ENCODE assay signal across 8 cellular contexts in genomic region chr16:87390641-87391323, GRCh38. TPM values are rescaled to one million over a fixed set of nuclear protein-coding genes. Genes with fewer than 3 reads are reported as not detected.
DNase-seq lines count a peak whose midpoint lies in the region; ATAC-seq and FAIRE-seq lines count a peak whose summit lies in the region.

No MANE protein-coding gene starts in this region.

- WGBS in small intestine, 3 donors = 95 to 96% (median 95%) methylated on average over 24 of the region's 24 CpGs

- H3K9ac ChIP-seq in iPS-20b (ENCODE audit: low read depth, low read length) = peak overlapping the region; percentile 70; the same call in 1 of the 2 replicates

- H3K4me1 ChIP-seq in HAP-1 = peaks cover 50% of the 10 kb centered on the region
- H3K4me1 ChIP-seq in iPS-20b (ENCODE audit: insufficient read depth, low read length) = peaks cover 5% of the 10 kb centered on the region
- peaks cover 3 to 21% of the 10 kb centered on the region in 2 donors for H3K4me1 ChIP-seq in small intestine (ENCODE audit: control insufficient read depth in 2 of 2, insufficient read depth in 1 of 2, low read depth in 1 of 2, low read length in 1 of 2)

- in situ Hi-C loops in HAP-1 (cut with MboI; ENCODE audit: low sequenced_read_pairs) = loop anchor here (25.0 kb wide), 1 partner anchor 472 kb away; the partner anchor contains the start of gene SLC7A5

- H3K36me3 ChIP-seq in HAP-1 (replicated peaks) (no peaks in the 10 kb centered on the region), iPS-20b (ENCODE audit: insufficient read depth, low read depth, low read length) (peaks cover 5% of the 10 kb centered on the region; the same call in 1 of the 2 replicates), small intestine (ENCODE audit: control insufficient read depth in 2 of 2, insufficient read depth in 2 of 2, low read length in 2 of 2) (no peaks in the 10 kb centered on the region)

- DNase-seq in HAP-1 (ENCODE audit: low spot score in 2 of 2) (peak; percentile 64 to 66), small intestine (no peak), NCI-H2107 treated with DMSO at 0.1 percent for 48 hours (lab: John Stamatoyannopoulos, UW; ENCODE audit: unreplicated experiment) (no peak), GDM1 (lab: John Stamatoyannopoulos, UW) (no peak)
- DNase-seq in activated CD4-positive, alpha-beta memory T cell treated with anti-CD3 and anti-CD28 coated beads, Interleukin-2, amount 10 ng/mL, durations not matched to agents 7 days and 5 days = no peak

- ATAC-seq in GM21423 (IDR thresholded peaks at IDR 0.05; ENCODE audit: unreplicated experiment) (no peak), GM18907 (IDR thresholded peaks at IDR 0.05; ENCODE audit: unreplicated experiment) (no peak)

- H3K36me3 Mint-ChIP-seq in activated CD4-positive, alpha-beta memory T cell treated with anti-CD3 and anti-CD28 coated beads, Interleukin-2, amount 10 ng/mL, durations not matched to agents 7 days and 5 days (ENCODE audit: low read depth) = peaks cover 22% of the 10 kb centered on the region

- H3K9me3 ChIP-seq in HAP-1 = no peaks in the 10 kb centered on the region
- no peaks in the 10 kb centered on the region for H3K9me3 ChIP-seq in iPS-20b (ENCODE audit: insufficient read depth, low read depth, low read length)
- no peaks in the 10 kb centered on the region for H3K9me3 ChIP-seq in small intestine (ENCODE audit: control insufficient read depth, low read depth)

- H3K4me1 Mint-ChIP-seq in activated CD4-positive, alpha-beta memory T cell treated with anti-CD3 and anti-CD28 coated beads, Interleukin-2, amount 10 ng/mL, durations not matched to agents 7 days and 5 days = peaks cover 67% of the 10 kb centered on the region

- no peak for FAIRE-seq in small intestine (lab: Jason Lieb, UNC)

- H3K27me3 Mint-ChIP-seq in activated CD4-positive, alpha-beta memory T cell treated with anti-CD3 and anti-CD28 coated beads, Interleukin-2, amount 10 ng/mL, durations not matched to agents 7 days and 5 days = no peaks in the 10 kb centered on the region

- peak overlapping the region; percentile 82 for H3K4me3 Mint-ChIP-seq in activated CD4-positive, alpha-beta memory T cell treated with anti-CD3 and anti-CD28 coated beads, Interleukin-2, amount 10 ng/mL, durations not matched to agents 7 days and 5 days

- CTCF ChIA-PET in activated CD4-positive, alpha-beta memory T cell treated with anti-CD3 and anti-CD28 coated beads, Interleukin-2, amount 10 ng/mL, durations not matched to agents 7 days and 5 days (lab: Charles Lee) = interaction anchor here (1.0 kb wide), 1 partner anchor 72 kb away, joined by 3 read pairs; no protein-coding TSS in a partner anchor

- H3K27ac Mint-ChIP-seq in activated CD4-positive, alpha-beta memory T cell treated with anti-CD3 and anti-CD28 coated beads, Interleukin-2, amount 10 ng/mL, durations not matched to agents 7 days and 5 days = peak overlapping the region; percentile 90

- POLR2A ChIA-PET in activated CD4-positive, alpha-beta memory T cell treated with anti-CD3 and anti-CD28 coated beads, Interleukin-2, amount 10 ng/mL, durations not matched to agents 7 days and 5 days (lab: Charles Lee) = interaction anchor here (1.4 kb wide), 1 partner anchor 74 kb away, joined by 3 read pairs; the partner anchor contains the start of gene C16orf95

- no peaks in the 10 kb centered on the region for H3K9me3 Mint-ChIP-seq in activated CD4-positive, alpha-beta memory T cell treated with anti-CD3 and anti-CD28 coated beads, Interleukin-2, amount 10 ng/mL, durations not matched to agents 7 days and 5 days

- peak overlapping the region; percentile 43; the same call in 1 of the 2 replicates for H3K4me3 ChIP-seq in HAP-1
- H3K4me3 ChIP-seq in iPS-20b (ENCODE audit: low read length) = peak overlapping the region; percentile 80; the same call in 1 of the 2 replicates
- H3K4me3 ChIP-seq in small intestine (ENCODE audit: low read depth in 1 of 2, low read length in 2 of 2) = no peak overlapping the region

- H3K27me3 ChIP-seq in HAP-1 (ENCODE audit: low read depth) (no peaks in the 10 kb centered on the region), iPS-20b (ENCODE audit: insufficient read depth, low read length) (peaks cover 7% of the 10 kb centered on the region; the same call in 1 of the 2 replicates), small intestine (ENCODE audit: control insufficient read depth in 2 of 2, insufficient read depth in 2 of 2, low read length in 2 of 2) (no peaks in the 10 kb centered on the region)

- H3K27ac ChIP-seq in iPS-20b (ENCODE audit: low read length) (no peak overlapping the region), small intestine (ENCODE audit: low read depth in 1 of 2, low read length in 1 of 2) (peak overlapping the region; percentile 89 to 99)

RNA-seq across cellular contexts. Expression of gene MAP1LC3B, which starts 1.4 kb away (rescaled TPM):
- total RNA-seq in activated CD4-positive, alpha-beta memory T cell treated with anti-CD3 and anti-CD28 coated beads, Interleukin-2, amount 10 ng/mL, durations not matched to agents 7 days and 5 days = 10 to 100 TPM; 77.1 to 78.2 TPM
- 10 to 100 TPM; 35.1 to 61.1 (median 55.0) TPM for polyA plus RNA-seq in small intestine

RNA-seq across cellular contexts. Expression of gene FBXO31, which starts 7.2 kb away (rescaled TPM):
- total RNA-seq in activated CD4-positive, alpha-beta memory T cell treated with anti-CD3 and anti-CD28 coated beads, Interleukin-2, amount 10 ng/mL, durations not matched to agents 7 days and 5 days = 10 to 100 TPM; 28.8 to 29.0 TPM
- polyA plus RNA-seq in small intestine = 10 to 100 TPM; 25.1 to 38.7 (median 33.7) TPM

Comparison
In these comparisons a context has a peak if more than half of its experiments do, and no peak if none do; other contexts are left out.
1. DNase-seq: peak in HAP-1 (2 of 2); none in activated CD4-positive, alpha-beta memory T cell treated with anti-CD3 and anti-CD28 coated beads, Interleukin-2, amount 10 ng/mL, durations not matched to agents 7 days and 5 days (single experiment), small intestine (single experiment), NCI-H2107 treated with DMSO at 0.1 percent for 48 hours (single experiment) and GDM1 (single experiment).
2. H3K4me3 ChIP-seq: peak in HAP-1 (single experiment) and iPS-20b (single experiment); none in small intestine (0 of 2).